In the genomic region with DNA sequence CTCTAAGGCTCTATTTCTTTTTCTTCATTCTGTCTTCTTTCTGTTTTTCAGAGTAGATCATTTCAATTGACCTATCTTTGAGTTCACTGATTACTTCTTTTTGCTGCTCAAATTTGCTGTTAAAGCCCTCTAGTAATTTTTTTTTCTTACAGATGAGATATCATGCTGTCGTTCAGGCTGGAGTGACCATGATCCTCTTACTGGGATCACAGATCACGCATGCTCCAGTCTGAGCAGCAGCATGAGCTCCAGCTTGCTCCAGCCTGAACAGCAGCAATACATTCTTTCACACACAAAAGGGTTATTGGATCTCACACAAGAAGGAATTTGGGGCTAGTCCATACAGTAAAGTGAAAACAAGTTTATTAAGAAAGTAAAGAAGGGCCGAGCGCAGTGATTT, we compare ENCODE assay signal across 8 cellular contexts. TPM values are rescaled to one million over a fixed set of nuclear protein-coding genes. Genes with fewer than 3 reads are reported as not detected.
"Had no signal": no experiment of that assay in that cellular context is flagged by ENCODE, and none has a peak within 500 bp of the region (broad histone marks: within the 10 kb centered on the region; RNA-seq: fewer than 3 reads in every experiment).

No MANE protein-coding gene starts in this region.

- DNase-seq: H9, HCEC 1CT had no signal

- H3K4me3 Mint-ChIP-seq: GM23338, H9, IgD-negative memory B cell had no signal

- H3K4me1 Mint-ChIP-seq: GM23338, H9 had no signal

- H3K36me3 Mint-ChIP-seq: IgD-negative memory B cell had no signal

- FAIRE-seq: H1, H54, HTR-8/SVneo had no signal

- H3K4me3 ChIP-seq: GM23338 had no signal

- H3K27me3 Mint-ChIP-seq: IgD-negative memory B cell had no signal

- ATAC-seq: GM23338 had no signal

- H3K4me2 ChIP-seq: GM23338 had no signal

- H3K27ac Mint-ChIP-seq: GM23338, H9, IgD-negative memory B cell had no signal

- H2AFZ ChIP-seq: GM23338 had no signal

RNA-seq across cellular contexts. Expression of gene SLC17A2, which starts 19.8 kb away (rescaled TPM):
- total RNA-seq: GM23338, H1, H9, HT-29 had no signal
- polyA plus RNA-seq: GM23338, H1, IgD-negative memory B cell had no signal
